Comparison of ENCODE assay signal across 26 cellular contexts in genomic region chr10:55160904-55161303, GRCh38.
"Had no signal": no experiment of that assay in that cellular context is flagged by ENCODE, and none has a peak within 500 bp of the region (broad histone marks: within the 10 kb centered on the region; RNA-seq: fewer than 3 reads in every experiment).

No MANE protein-coding gene starts in this region.

- H3K27ac ChIP-seq: gastroesophageal sphincter, heart right ventricle, left lung, ovary, psoas muscle, sigmoid colon, stomach, thyroid gland, vagina had no signal

- H3K9me3 Mint-ChIP-seq: nephron progenitor cell had no signal

- H3K9me3 ChIP-seq: gastroesophageal sphincter, heart right ventricle, left lung, ovary, psoas muscle, sigmoid colon, stomach, thyroid gland, vagina had no signal

- H3K36me3 Mint-ChIP-seq: naive thymus-derived CD8-positive, alpha-beta T cell; stimulated activated effector memory CD8-positive, alpha-beta T cell treated with anti-CD3 and anti-CD28 coated beads, Interleukin-12 subunit alpha, Interleukin-12 subunit beta, amount 100 ng/mL, for 72 hours had no signal

- H3K4me1 ChIP-seq: gastroesophageal sphincter, heart right ventricle, left lung, psoas muscle, sigmoid colon, stomach, thyroid gland, vagina had no signal

- H3K4me3 Mint-ChIP-seq: effector memory CD8-positive, alpha-beta T cell; naive thymus-derived CD8-positive, alpha-beta T cell; nephron progenitor cell; stimulated activated effector memory CD8-positive, alpha-beta T cell treated with anti-CD3 and anti-CD28 coated beads, Interleukin-12 subunit alpha, Interleukin-12 subunit beta, amount 100 ng/mL, for 72 hours had no signal

- DNase-seq: cortex of kidney; effector memory CD8-positive, alpha-beta T cell; foreskin fibroblast; glutamatergic neuron; heart right ventricle; hippocampal formation; left cardiac atrium; left lung; mesendoderm; midbrain; naive thymus-derived CD8-positive, alpha-beta T cell; nephron progenitor cell; nucleus accumbens; ovary; posterior cingulate gyrus; psoas muscle; right cardiac atrium; sigmoid colon; stimulated activated CD4-positive, alpha-beta T cell treated with anti-CD3 and anti-CD28 coated beads, Interleukin-2, amount 100 ng/mL, for 24 hours; stimulated activated CD4-positive, alpha-beta T cell treated with anti-CD3 and anti-CD28 coated beads, Interleukin-4, amount 100 ng/mL, for 24 hours; stimulated activated naive CD4-positive, alpha-beta T cell treated with Interleukin-2 at 50 U/mL for 16 hours; stomach; thyroid gland had no signal

- H3K4me1 Mint-ChIP-seq: naive thymus-derived CD8-positive, alpha-beta T cell; stimulated activated effector memory CD8-positive, alpha-beta T cell treated with anti-CD3 and anti-CD28 coated beads, Interleukin-12 subunit alpha, Interleukin-12 subunit beta, amount 100 ng/mL, for 72 hours had no signal

- H3K27me3 ChIP-seq: gastroesophageal sphincter, heart right ventricle, left lung, ovary, sigmoid colon, stomach, thyroid gland, vagina had no signal

- H3K4me3 ChIP-seq: gastroesophageal sphincter, heart right ventricle, left lung, ovary, psoas muscle, sigmoid colon, stomach, thyroid gland, vagina had no signal

- ATAC-seq: effector memory CD8-positive, alpha-beta T cell; gastroesophageal sphincter; heart right ventricle; left cardiac atrium; left lung; naive thymus-derived CD8-positive, alpha-beta T cell; psoas muscle; right cardiac atrium; stimulated activated effector memory CD8-positive, alpha-beta T cell treated with anti-CD3 and anti-CD28 coated beads, Interleukin-12 subunit alpha, Interleukin-12 subunit beta, amount 100 ng/mL, for 72 hours had no signal

- H3K27ac Mint-ChIP-seq: effector memory CD8-positive, alpha-beta T cell; naive thymus-derived CD8-positive, alpha-beta T cell; nephron progenitor cell; stimulated activated effector memory CD8-positive, alpha-beta T cell treated with anti-CD3 and anti-CD28 coated beads, Interleukin-12 subunit alpha, Interleukin-12 subunit beta, amount 100 ng/mL, for 72 hours had no signal

- H3K27me3 Mint-ChIP-seq: effector memory CD8-positive, alpha-beta T cell; naive thymus-derived CD8-positive, alpha-beta T cell had no signal

- H3K36me3 ChIP-seq: gastroesophageal sphincter, heart right ventricle, left lung, ovary, sigmoid colon, stomach, thyroid gland, vagina had no signal
